ENCODE assay signal across 8 cellular contexts in genomic region chr2:233854241-233854981, GRCh38. TPM values are rescaled to one million over a fixed set of nuclear protein-coding genes. Genes with fewer than 3 reads are reported as not detected.
DNase-seq lines count a peak whose midpoint lies in the region; ATAC-seq and TF ChIP-seq lines count a peak whose summit lies in the region.

A gene with protein sequence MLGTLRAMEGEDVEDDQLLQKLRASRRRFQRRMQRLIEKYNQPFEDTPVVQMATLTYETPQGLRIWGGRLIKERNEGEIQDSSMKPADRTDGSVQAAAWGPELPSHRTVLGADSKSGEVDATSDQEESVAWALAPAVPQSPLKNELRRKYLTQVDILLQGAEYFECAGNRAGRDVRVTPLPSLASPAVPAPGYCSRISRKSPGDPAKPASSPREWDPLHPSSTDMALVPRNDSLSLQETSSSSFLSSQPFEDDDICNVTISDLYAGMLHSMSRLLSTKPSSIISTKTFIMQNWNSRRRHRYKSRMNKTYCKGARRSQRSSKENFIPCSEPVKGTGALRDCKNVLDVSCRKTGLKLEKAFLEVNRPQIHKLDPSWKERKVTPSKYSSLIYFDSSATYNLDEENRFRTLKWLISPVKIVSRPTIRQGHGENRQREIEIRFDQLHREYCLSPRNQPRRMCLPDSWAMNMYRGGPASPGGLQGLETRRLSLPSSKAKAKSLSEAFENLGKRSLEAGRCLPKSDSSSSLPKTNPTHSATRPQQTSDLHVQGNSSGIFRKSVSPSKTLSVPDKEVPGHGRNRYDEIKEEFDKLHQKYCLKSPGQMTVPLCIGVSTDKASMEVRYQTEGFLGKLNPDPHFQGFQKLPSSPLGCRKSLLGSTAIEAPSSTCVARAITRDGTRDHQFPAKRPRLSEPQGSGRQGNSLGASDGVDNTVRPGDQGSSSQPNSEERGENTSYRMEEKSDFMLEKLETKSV (minus strand): TSS chr2:233854535. CDS start chr2:233854500, 35 bp downstream.

- no peaks in the 10 kb centered on the region for H3K9me3 Mint-ChIP-seq in activated naive CD4-positive, alpha-beta T cell treated with anti-CD3 and anti-CD28 coated beads, Interleukin-2, amount 50 U/mL, for 24 hours
- no peaks in the 10 kb centered on the region for H3K9me3 Mint-ChIP-seq in glutamatergic neuron (ENCODE audit: unreplicated experiment)

- H3K4me3 ChIP-seq in ovary (peak within 1 kb of the TSS; percentile 61), tibial artery (peak within 1 kb of the TSS; percentile 62 to 77)

- peaks cover 3% of the 10 kb centered on the region for H3K27me3 Mint-ChIP-seq in activated naive CD4-positive, alpha-beta T cell treated with anti-CD3 and anti-CD28 coated beads, Interleukin-2, amount 50 U/mL, for 24 hours
- peaks cover 4% of the 10 kb centered on the region for H3K27me3 Mint-ChIP-seq in glutamatergic neuron (ENCODE audit: unreplicated experiment)

- H3K27ac Mint-ChIP-seq in activated naive CD4-positive, alpha-beta T cell treated with anti-CD3 and anti-CD28 coated beads, Interleukin-2, amount 50 U/mL, for 24 hours = peak within 1 kb of the TSS; percentile 24
- H3K27ac Mint-ChIP-seq in glutamatergic neuron (ENCODE audit: unreplicated experiment) = peak within 1 kb of the TSS; percentile 93

- H3K27ac ChIP-seq in ovary (no peak within 1 kb of the TSS), tibial artery (peak within 1 kb of the TSS; percentile 59 to 78)

- H3K27me3 ChIP-seq in ovary = no peaks in the 10 kb centered on the region
- no peaks in the 10 kb centered on the region for H3K27me3 ChIP-seq in tibial artery

- TF ChIP-seq POLR2A in GM10847 (IDR thresholded peaks at IDR 0.05; ENCODE audit: extremely low read depth, insufficient read length) (peak; percentile 77), ovary (IDR thresholded peaks at IDR 0.05) (no peak)

- no peak for TF ChIP-seq CTCF in glutamatergic neuron (IDR thresholded peaks at IDR 0.05; ENCODE audit: partially characterized antibody, unreplicated experiment)
- no peak for TF ChIP-seq CTCF in ovary (IDR thresholded peaks at IDR 0.05)
- no peak for TF ChIP-seq CTCF in tibial artery (IDR thresholded peaks at IDR 0.05)

- H3K4me3 Mint-ChIP-seq in activated naive CD4-positive, alpha-beta T cell treated with anti-CD3 and anti-CD28 coated beads, Interleukin-2, amount 50 U/mL, for 24 hours = peak within 1 kb of the TSS; percentile 95
- H3K4me3 Mint-ChIP-seq in glutamatergic neuron (ENCODE audit: unreplicated experiment) = peak within 1 kb of the TSS; percentile 98

- DNase-seq in NCI-H1105 (lab: John Stamatoyannopoulos, UW) (peak; percentile 94), SKM-1 (lab: John Stamatoyannopoulos, UW; ENCODE audit: unreplicated experiment) (peak; percentile 93), glutamatergic neuron (peak; percentile 92), ovary (peak; percentile 84 to 93 (median 90)), tibial artery (peak; percentile 92 to 96)

- no peak for TF ChIP-seq EP300 in ovary (IDR thresholded peaks at IDR 0.05)

- intact Hi-C loops in ovary (cut with DNase I) (no loop called here), tibial artery (cut with DNase I; ENCODE audit: low total_unique reads) (no loop called here)

- H3K36me3 ChIP-seq in ovary = no peaks in the 10 kb centered on the region
- no peaks in the 10 kb centered on the region for H3K36me3 ChIP-seq in tibial artery

- ATAC-seq in HG02642 (IDR thresholded peaks at IDR 0.05; ENCODE audit: poor library complexity, unreplicated experiment) = peak; percentile 95

- 0 to 1% (median 1%) methylated on average over 56 to 60 of the region's 60 CpGs for WGBS in ovary, 3 donors

- H3K4me1 ChIP-seq in ovary (ENCODE audit: insufficient read depth) = peaks cover 6% of the 10 kb centered on the region
- H3K4me1 ChIP-seq in tibial artery = peaks cover 0 to 10% (median 7%) of the 10 kb centered on the region in 4 donors

- no peaks in the 10 kb centered on the region for H3K36me3 Mint-ChIP-seq in activated naive CD4-positive, alpha-beta T cell treated with anti-CD3 and anti-CD28 coated beads, Interleukin-2, amount 50 U/mL, for 24 hours
- no peaks in the 10 kb centered on the region for H3K36me3 Mint-ChIP-seq in glutamatergic neuron (ENCODE audit: unreplicated experiment)

- peaks cover 17% of the 10 kb centered on the region for H3K4me1 Mint-ChIP-seq in activated naive CD4-positive, alpha-beta T cell treated with anti-CD3 and anti-CD28 coated beads, Interleukin-2, amount 50 U/mL, for 24 hours
- peaks cover 6% of the 10 kb centered on the region for H3K4me1 Mint-ChIP-seq in glutamatergic neuron (ENCODE audit: low read depth, unreplicated experiment)

- H3K9me3 ChIP-seq in ovary (no peaks in the 10 kb centered on the region), tibial artery (no peaks in the 10 kb centered on the region)

RNA-seq across cellular contexts. Expression of the gene that starts here (rescaled TPM):
- 6.9 TPM for total RNA-seq in glutamatergic neuron (ENCODE audit: unreplicated experiment)
- 1 to 10 TPM in 1 of 7 donors, under 1 TPM in 2, not detected in 4; 0.07 to 1.3 (median 0.94) TPM for total RNA-seq in ovary
- polyA plus RNA-seq in ovary = 1 to 10 TPM in 1 of 2 donors, under 1 TPM in 1; 0.48 to 1.5 TPM

Comparison
In these comparisons a context has a peak if more than half of its experiments do, and no peak if none do; other contexts are left out.
1. H3K27ac ChIP-seq: peak in tibial artery (2 of 2); none in ovary (0 of 2).
2. Peak in every context shown above with its lines, with median percentiles within 50 percentile points of each other: DNase-seq.